ENCODE assay signal across 1 cellular context in genomic region chr11:75425422-75425821, GRCh38.
A peak's percentile ranks its signal among the peaks of the same experiment; 100 is the strongest.
TF ChIP-seq lines count a peak whose summit lies in the region.

No MANE protein-coding gene starts in this region.

TF ChIP-seq in H1, 55 proteins besides CTCF, POLR2A, EP300 and RAD21:
- TF ChIP-seq SIRT6 (IDR thresholded peaks at IDR 0.05; ENCODE audit: low read length) (no peak), BCL11A (IDR thresholded peaks at IDR 0.05; ENCODE audit: low read depth in 2 of 2, low read length in 2 of 2) (no peak), EZH2 (IDR thresholded peaks at IDR 0.05; ENCODE audit: low read depth, low read length, severe bottlenecking) (no peak), CHD2 (IDR thresholded peaks at IDR 0.05; ENCODE audit: low read length) (no peak), BACH1 (IDR thresholded peaks at IDR 0.05; ENCODE audit: low read length) (no peak), JUN (IDR thresholded peaks at IDR 0.05; ENCODE audit: low read depth, low read length) (no peak), KDM1A (IDR thresholded peaks at IDR 0.05; ENCODE audit: borderline replicate concordance, low read length) (no peak), CEBPB (IDR thresholded peaks at IDR 0.05; ENCODE audit: low read depth, low read length) (no peak), CBX8 (IDR thresholded peaks at IDR 0.05; ENCODE audit: borderline replicate concordance, low read depth, low read length) (no peak), CREB1 (IDR thresholded peaks at IDR 0.05) (no peak), SIN3A (conservative IDR thresholded peaks at IDR 0.05 in 1 of 2, IDR thresholded peaks at IDR 0.05 in 1 of 2; ENCODE audit: low read depth in 1 of 2, low read length in 2 of 2) (0 out of 4 replicates have a peak, but pooled peaks of 1 of the 2 experiments have one; percentile 36), ZNF274 (IDR thresholded peaks at IDR 0.05; ENCODE audit: borderline replicate concordance, extremely low read depth, low read length) (no peak), SRF (IDR thresholded peaks at IDR 0.05; ENCODE audit: low read depth, low read length) (no peak), TEAD4 (IDR thresholded peaks at IDR 0.05; ENCODE audit: low read depth, low read length) (no peak), SIX5 (IDR thresholded peaks at IDR 0.05; ENCODE audit: low read depth, low read length) (no peak), SUZ12 (IDR thresholded peaks at IDR 0.05; ENCODE audit: low read length) (no peak), RFX5 (IDR thresholded peaks at IDR 0.05; ENCODE audit: borderline replicate concordance, low read depth, low read length) (no peak), RBBP5 (IDR thresholded peaks at IDR 0.05; ENCODE audit: borderline replicate concordance, low read depth, low read length) (no peak), TBP (IDR thresholded peaks at IDR 0.05; ENCODE audit: low read depth, low read length) (no peak), CBX5 (IDR thresholded peaks at IDR 0.05; ENCODE audit: low read depth, low read length) (no peak), ASH2L (IDR thresholded peaks at IDR 0.05; ENCODE audit: low read length) (no peak), GABPA (IDR thresholded peaks at IDR 0.05; ENCODE audit: borderline replicate concordance, insufficient read depth, low read length) (peak; percentile 65; the same call in 1 of the 2 replicates), CHD1 (IDR thresholded peaks at IDR 0.05; ENCODE audit: low read depth, low read length) (no peak), BRCA1 (IDR thresholded peaks at IDR 0.05; ENCODE audit: low read depth, low read length) (no peak), PHF8 (conservative IDR thresholded peaks at IDR 0.05; ENCODE audit: low read depth, low read length) (no peak), KDM4A (IDR thresholded peaks at IDR 0.05; ENCODE audit: low read depth, low read length, severe bottlenecking) (peak; percentile 59), GTF2F1 (IDR thresholded peaks at IDR 0.05; ENCODE audit: borderline replicate concordance, low read depth, low read length) (no peak), RXRA (IDR thresholded peaks at IDR 0.05; ENCODE audit: insufficient read depth, low read depth, low read length) (no peak), TAF7 (optimal IDR thresholded peaks at IDR 0.05; ENCODE audit: borderline replicate concordance, low read depth, low read length) (no peak), TCF12 (IDR thresholded peaks at IDR 0.05; ENCODE audit: low read depth, low read length) (no peak), ATF3 (IDR thresholded peaks at IDR 0.05; ENCODE audit: insufficient read depth, low read depth, low read length) (no peak), SP2 (IDR thresholded peaks at IDR 0.05; ENCODE audit: low read length) (no peak), KDM5A (IDR thresholded peaks at IDR 0.05; ENCODE audit: low read length) (no peak), EGR1 (IDR thresholded peaks at IDR 0.05; ENCODE audit: borderline replicate concordance, low read depth, low read length) (no peak), MAFK (IDR thresholded peaks at IDR 0.05; ENCODE audit: low read depth, low read length) (no peak), RNF2 (IDR thresholded peaks at IDR 0.05; ENCODE audit: borderline replicate concordance, low read depth, low read length, missing control alignments, poor library complexity, severe bottlenecking) (no peak), YY1 (IDR thresholded peaks at IDR 0.05; ENCODE audit: low read depth, low read length) (0 out of 2 replicates have a peak, but pooled peaks have one; percentile 30), SP4 (IDR thresholded peaks at IDR 0.05; ENCODE audit: low read length) (no peak), SAP30 (IDR thresholded peaks at IDR 0.05; ENCODE audit: insufficient read depth, insufficient replicate concordance, low read length) (no peak), FOSL1 (IDR thresholded peaks at IDR 0.05; ENCODE audit: insufficient read depth, low read depth, low read length) (no peak), NANOG (IDR thresholded peaks at IDR 0.05; ENCODE audit: insufficient read depth, low read depth, low read length, poor library complexity, severe bottlenecking) (no peak), SP1 (IDR thresholded peaks at IDR 0.05; ENCODE audit: low read depth, low read length) (no peak), POU5F1 (IDR thresholded peaks at IDR 0.05; ENCODE audit: low read depth, low read length) (no peak), HDAC2 (IDR thresholded peaks at IDR 0.05; ENCODE audit: borderline replicate concordance in 1 of 2, low read depth in 2 of 2, low read length in 2 of 2) (no peak), JUND (IDR thresholded peaks at IDR 0.05; ENCODE audit: low read length) (no peak), NRF1 (IDR thresholded peaks at IDR 0.05; ENCODE audit: low read depth, low read length) (no peak)
- TF ChIP-seq, protein P1, sequence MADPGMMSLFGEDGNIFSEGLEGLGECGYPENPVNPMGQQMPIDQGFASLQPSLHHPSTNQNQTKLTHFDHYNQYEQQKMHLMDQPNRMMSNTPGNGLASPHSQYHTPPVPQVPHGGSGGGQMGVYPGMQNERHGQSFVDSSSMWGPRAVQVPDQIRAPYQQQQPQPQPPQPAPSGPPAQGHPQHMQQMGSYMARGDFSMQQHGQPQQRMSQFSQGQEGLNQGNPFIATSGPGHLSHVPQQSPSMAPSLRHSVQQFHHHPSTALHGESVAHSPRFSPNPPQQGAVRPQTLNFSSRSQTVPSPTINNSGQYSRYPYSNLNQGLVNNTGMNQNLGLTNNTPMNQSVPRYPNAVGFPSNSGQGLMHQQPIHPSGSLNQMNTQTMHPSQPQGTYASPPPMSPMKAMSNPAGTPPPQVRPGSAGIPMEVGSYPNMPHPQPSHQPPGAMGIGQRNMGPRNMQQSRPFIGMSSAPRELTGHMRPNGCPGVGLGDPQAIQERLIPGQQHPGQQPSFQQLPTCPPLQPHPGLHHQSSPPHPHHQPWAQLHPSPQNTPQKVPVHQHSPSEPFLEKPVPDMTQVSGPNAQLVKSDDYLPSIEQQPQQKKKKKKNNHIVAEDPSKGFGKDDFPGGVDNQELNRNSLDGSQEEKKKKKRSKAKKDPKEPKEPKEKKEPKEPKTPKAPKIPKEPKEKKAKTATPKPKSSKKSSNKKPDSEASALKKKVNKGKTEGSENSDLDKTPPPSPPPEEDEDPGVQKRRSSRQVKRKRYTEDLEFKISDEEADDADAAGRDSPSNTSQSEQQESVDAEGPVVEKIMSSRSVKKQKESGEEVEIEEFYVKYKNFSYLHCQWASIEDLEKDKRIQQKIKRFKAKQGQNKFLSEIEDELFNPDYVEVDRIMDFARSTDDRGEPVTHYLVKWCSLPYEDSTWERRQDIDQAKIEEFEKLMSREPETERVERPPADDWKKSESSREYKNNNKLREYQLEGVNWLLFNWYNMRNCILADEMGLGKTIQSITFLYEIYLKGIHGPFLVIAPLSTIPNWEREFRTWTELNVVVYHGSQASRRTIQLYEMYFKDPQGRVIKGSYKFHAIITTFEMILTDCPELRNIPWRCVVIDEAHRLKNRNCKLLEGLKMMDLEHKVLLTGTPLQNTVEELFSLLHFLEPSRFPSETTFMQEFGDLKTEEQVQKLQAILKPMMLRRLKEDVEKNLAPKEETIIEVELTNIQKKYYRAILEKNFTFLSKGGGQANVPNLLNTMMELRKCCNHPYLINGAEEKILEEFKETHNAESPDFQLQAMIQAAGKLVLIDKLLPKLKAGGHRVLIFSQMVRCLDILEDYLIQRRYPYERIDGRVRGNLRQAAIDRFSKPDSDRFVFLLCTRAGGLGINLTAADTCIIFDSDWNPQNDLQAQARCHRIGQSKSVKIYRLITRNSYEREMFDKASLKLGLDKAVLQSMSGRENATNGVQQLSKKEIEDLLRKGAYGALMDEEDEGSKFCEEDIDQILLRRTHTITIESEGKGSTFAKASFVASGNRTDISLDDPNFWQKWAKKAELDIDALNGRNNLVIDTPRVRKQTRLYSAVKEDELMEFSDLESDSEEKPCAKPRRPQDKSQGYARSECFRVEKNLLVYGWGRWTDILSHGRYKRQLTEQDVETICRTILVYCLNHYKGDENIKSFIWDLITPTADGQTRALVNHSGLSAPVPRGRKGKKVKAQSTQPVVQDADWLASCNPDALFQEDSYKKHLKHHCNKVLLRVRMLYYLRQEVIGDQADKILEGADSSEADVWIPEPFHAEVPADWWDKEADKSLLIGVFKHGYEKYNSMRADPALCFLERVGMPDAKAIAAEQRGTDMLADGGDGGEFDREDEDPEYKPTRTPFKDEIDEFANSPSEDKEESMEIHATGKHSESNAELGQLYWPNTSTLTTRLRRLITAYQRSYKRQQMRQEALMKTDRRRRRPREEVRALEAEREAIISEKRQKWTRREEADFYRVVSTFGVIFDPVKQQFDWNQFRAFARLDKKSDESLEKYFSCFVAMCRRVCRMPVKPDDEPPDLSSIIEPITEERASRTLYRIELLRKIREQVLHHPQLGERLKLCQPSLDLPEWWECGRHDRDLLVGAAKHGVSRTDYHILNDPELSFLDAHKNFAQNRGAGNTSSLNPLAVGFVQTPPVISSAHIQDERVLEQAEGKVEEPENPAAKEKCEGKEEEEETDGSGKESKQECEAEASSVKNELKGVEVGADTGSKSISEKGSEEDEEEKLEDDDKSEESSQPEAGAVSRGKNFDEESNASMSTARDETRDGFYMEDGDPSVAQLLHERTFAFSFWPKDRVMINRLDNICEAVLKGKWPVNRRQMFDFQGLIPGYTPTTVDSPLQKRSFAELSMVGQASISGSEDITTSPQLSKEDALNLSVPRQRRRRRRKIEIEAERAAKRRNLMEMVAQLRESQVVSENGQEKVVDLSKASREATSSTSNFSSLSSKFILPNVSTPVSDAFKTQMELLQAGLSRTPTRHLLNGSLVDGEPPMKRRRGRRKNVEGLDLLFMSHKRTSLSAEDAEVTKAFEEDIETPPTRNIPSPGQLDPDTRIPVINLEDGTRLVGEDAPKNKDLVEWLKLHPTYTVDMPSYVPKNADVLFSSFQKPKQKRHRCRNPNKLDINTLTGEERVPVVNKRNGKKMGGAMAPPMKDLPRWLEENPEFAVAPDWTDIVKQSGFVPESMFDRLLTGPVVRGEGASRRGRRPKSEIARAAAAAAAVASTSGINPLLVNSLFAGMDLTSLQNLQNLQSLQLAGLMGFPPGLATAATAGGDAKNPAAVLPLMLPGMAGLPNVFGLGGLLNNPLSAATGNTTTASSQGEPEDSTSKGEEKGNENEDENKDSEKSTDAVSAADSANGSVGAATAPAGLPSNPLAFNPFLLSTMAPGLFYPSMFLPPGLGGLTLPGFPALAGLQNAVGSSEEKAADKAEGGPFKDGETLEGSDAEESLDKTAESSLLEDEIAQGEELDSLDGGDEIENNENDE (IDR thresholded peaks at IDR 0.05; ENCODE audit: insufficient replicate concordance, low read length) = no peak
- TF ChIP-seq, protein P2, sequence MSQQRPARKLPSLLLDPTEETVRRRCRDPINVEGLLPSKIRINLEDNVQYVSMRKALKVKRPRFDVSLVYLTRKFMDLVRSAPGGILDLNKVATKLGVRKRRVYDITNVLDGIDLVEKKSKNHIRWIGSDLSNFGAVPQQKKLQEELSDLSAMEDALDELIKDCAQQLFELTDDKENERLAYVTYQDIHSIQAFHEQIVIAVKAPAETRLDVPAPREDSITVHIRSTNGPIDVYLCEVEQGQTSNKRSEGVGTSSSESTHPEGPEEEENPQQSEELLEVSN (IDR thresholded peaks at IDR 0.05) = peak; percentile 60
- TF ChIP-seq, protein P3, sequence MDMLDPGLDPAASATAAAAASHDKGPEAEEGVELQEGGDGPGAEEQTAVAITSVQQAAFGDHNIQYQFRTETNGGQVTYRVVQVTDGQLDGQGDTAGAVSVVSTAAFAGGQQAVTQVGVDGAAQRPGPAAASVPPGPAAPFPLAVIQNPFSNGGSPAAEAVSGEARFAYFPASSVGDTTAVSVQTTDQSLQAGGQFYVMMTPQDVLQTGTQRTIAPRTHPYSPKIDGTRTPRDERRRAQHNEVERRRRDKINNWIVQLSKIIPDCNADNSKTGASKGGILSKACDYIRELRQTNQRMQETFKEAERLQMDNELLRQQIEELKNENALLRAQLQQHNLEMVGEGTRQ (IDR thresholded peaks at IDR 0.05; ENCODE audit: low read length) = no peak
- TF ChIP-seq, protein P4, sequence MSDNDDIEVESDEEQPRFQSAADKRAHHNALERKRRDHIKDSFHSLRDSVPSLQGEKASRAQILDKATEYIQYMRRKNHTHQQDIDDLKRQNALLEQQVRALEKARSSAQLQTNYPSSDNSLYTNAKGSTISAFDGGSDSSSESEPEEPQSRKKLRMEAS (IDR thresholded peaks at IDR 0.05) = 0 out of 2 replicates have a peak, but pooled peaks have one; percentile 39
- TF ChIP-seq, protein P5, sequence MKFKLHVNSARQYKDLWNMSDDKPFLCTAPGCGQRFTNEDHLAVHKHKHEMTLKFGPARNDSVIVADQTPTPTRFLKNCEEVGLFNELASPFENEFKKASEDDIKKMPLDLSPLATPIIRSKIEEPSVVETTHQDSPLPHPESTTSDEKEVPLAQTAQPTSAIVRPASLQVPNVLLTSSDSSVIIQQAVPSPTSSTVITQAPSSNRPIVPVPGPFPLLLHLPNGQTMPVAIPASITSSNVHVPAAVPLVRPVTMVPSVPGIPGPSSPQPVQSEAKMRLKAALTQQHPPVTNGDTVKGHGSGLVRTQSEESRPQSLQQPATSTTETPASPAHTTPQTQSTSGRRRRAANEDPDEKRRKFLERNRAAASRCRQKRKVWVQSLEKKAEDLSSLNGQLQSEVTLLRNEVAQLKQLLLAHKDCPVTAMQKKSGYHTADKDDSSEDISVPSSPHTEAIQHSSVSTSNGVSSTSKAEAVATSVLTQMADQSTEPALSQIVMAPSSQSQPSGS (IDR thresholded peaks at IDR 0.05; ENCODE audit: low read length) = no peak
